13 cellular contexts compared by ENCODE assay signal in the genomic region with DNA sequence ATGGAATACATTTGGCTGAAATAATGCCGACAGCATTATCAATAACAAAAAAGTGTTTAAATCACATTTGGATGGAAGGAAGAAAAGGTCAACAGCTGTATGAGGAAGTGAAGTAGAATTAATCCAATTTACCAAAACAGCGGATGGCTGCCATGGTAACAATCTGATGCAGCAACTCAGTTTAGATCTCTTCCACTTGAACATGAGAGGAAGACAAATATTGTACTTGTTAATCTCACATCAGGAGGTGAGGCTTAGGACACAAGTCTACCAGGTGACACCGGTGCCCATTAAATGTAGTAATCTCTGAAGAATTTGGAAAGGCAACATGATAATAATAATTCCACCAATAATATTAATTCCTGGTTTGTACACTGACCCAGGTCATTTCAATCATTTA. TPM values are rescaled to one million over a fixed set of nuclear protein-coding genes. Genes with fewer than 3 reads are reported as not detected.
DNase-seq lines count a peak whose midpoint lies in the region; ATAC-seq and TF ChIP-seq lines count a peak whose summit lies in the region.
"Had no signal": no experiment of that assay in that cellular context is flagged by ENCODE, and none has a peak within 500 bp of the region (broad histone marks: within the 10 kb centered on the region; RNA-seq: fewer than 3 reads in every experiment).

No MANE protein-coding gene starts in this region.

- H3K36me3 Mint-ChIP-seq in T-helper 17 cell (ENCODE audit: low read depth) (no peaks in the 10 kb centered on the region), nephron progenitor cell (ENCODE audit: low read depth) (peaks cover 1% of the 10 kb centered on the region)
- H3K36me3 Mint-ChIP-seq in stimulated activated memory B cell treated with anti-CD40 and anti-IgM and Interleukin-4, amounts not matched to agents 10 μg/mL and 1 μg/mL and 100 μg/mL, for 72 hours, result no peaks in the 10 kb centered on the region
- H3K36me3 Mint-ChIP-seq: CD4-positive, CD25-positive, alpha-beta regulatory T cell had no signal

- ATAC-seq in T-helper 17 cell, result no peak
- no peak for ATAC-seq in stimulated activated memory B cell treated with anti-CD40 and anti-IgM and Interleukin-4, amounts not matched to agents 10 μg/mL and 1 μg/mL and 100 μg/mL, for 72 hours
- ATAC-seq: gastroesophageal sphincter had no signal

- H3K4me2 ChIP-seq in smooth muscle cell, result no peak overlapping the region

- H3K4me3 ChIP-seq in LNCaP clone FGC (ENCODE audit: low read depth, low read length), result peak overlapping the region; percentile 60
- peak overlapping the region; percentile 18 for H3K4me3 ChIP-seq in endocrine pancreas (ENCODE audit: control insufficient read depth, insufficient read depth, low read length)
- H3K4me3 ChIP-seq in smooth muscle cell, result peak overlapping the region; percentile 47
- H3K4me3 ChIP-seq: gastroesophageal sphincter, thoracic aorta had no signal

- H3K27me3 ChIP-seq in endocrine pancreas (ENCODE audit: control insufficient read depth, insufficient read depth, low read length) (peaks cover 22% of the 10 kb centered on the region), smooth muscle cell (ENCODE audit: low read depth) (peaks cover 64% of the 10 kb centered on the region)

- H3K4me1 Mint-ChIP-seq in T-helper 17 cell (no peaks in the 10 kb centered on the region), nephron progenitor cell (peaks cover 13% of the 10 kb centered on the region)
- no peaks in the 10 kb centered on the region for H3K4me1 Mint-ChIP-seq in stimulated activated memory B cell treated with anti-CD40 and anti-IgM and Interleukin-4, amounts not matched to agents 10 μg/mL and 1 μg/mL and 100 μg/mL, for 72 hours
- H3K4me1 Mint-ChIP-seq: activated CD4-positive, alpha-beta T cell treated with anti-CD3 and anti-CD28 coated beads, Interleukin-2, amount 10 ng/mL, durations not matched to agents 24 days and 14 days; CD4-positive, CD25-positive, alpha-beta regulatory T cell had no signal

- H3K27me3 Mint-ChIP-seq in T-helper 17 cell (peaks cover 22% of the 10 kb centered on the region), nephron progenitor cell (ENCODE audit: low read depth, poor library complexity) (peaks cover 70% of the 10 kb centered on the region)
- H3K27me3 Mint-ChIP-seq in stimulated activated memory B cell treated with anti-CD40 and anti-IgM and Interleukin-4, amounts not matched to agents 10 μg/mL and 1 μg/mL and 100 μg/mL, for 72 hours, result peaks cover 47% of the 10 kb centered on the region

- no peaks in the 10 kb centered on the region for H4K20me1 ChIP-seq in smooth muscle cell (ENCODE audit: low read depth)

- peaks cover 8% of the 10 kb centered on the region for H3K4me1 ChIP-seq in endocrine pancreas (ENCODE audit: control insufficient read depth, insufficient read depth, low read length)
- H3K4me1 ChIP-seq in smooth muscle cell (ENCODE audit: low read depth), result peaks cover 10% of the 10 kb centered on the region

- H3K9ac ChIP-seq in endocrine pancreas (ENCODE audit: control insufficient read depth, insufficient read depth, low read length), result no peak overlapping the region
- no peak overlapping the region for H3K9ac ChIP-seq in smooth muscle cell (ENCODE audit: low read depth)

- H2AFZ ChIP-seq in smooth muscle cell (ENCODE audit: low read depth), result no peak overlapping the region

- WGBS in smooth muscle cell (ENCODE audit: low lambda C conversion rate), result 96% methylated on average over 3 of the region's 3 CpGs

- TF ChIP-seq CTCF in LNCaP clone FGC (IDR thresholded peaks at IDR 0.05; ENCODE audit: control insufficient read depth, extremely low read depth, insufficient read depth), result no peak
- TF ChIP-seq CTCF in smooth muscle cell (IDR thresholded peaks at IDR 0.05; ENCODE audit: borderline replicate concordance, insufficient read depth, poor library complexity, severe bottlenecking), result no peak
- TF ChIP-seq CTCF in nephron progenitor cell (IDR thresholded peaks at IDR 0.05), result no peak

- peaks cover 11% of the 10 kb centered on the region for H3K9me3 Mint-ChIP-seq in nephron progenitor cell
- no peaks in the 10 kb centered on the region for H3K9me3 Mint-ChIP-seq in stimulated activated memory B cell treated with anti-CD40 and anti-IgM and Interleukin-4, amounts not matched to agents 10 μg/mL and 1 μg/mL and 100 μg/mL, for 72 hours
- H3K9me3 Mint-ChIP-seq: activated CD4-positive, alpha-beta T cell treated with anti-CD3 and anti-CD28 coated beads, Interleukin-2, amount 10 ng/mL, durations not matched to agents 24 days and 14 days had no signal

- H3K36me3 ChIP-seq in endocrine pancreas (ENCODE audit: control insufficient read depth, insufficient read depth, low read length) (no peaks in the 10 kb centered on the region), smooth muscle cell (ENCODE audit: low read depth) (no peaks in the 10 kb centered on the region)
- H3K36me3 ChIP-seq: gastroesophageal sphincter, thoracic aorta had no signal

- H3F3A ChIP-seq in smooth muscle cell (ENCODE audit: low read depth), result no peaks in the 10 kb centered on the region

- H3K4me3 Mint-ChIP-seq in T-helper 17 cell (no peak overlapping the region), nephron progenitor cell (no peak overlapping the region)
- H3K4me3 Mint-ChIP-seq in stimulated activated memory B cell treated with anti-CD40 and anti-IgM and Interleukin-4, amounts not matched to agents 10 μg/mL and 1 μg/mL and 100 μg/mL, for 72 hours, result no peak overlapping the region
- H3K4me3 Mint-ChIP-seq: activated CD4-positive, alpha-beta T cell treated with anti-CD3 and anti-CD28 coated beads, Interleukin-2, amount 10 ng/mL, durations not matched to agents 24 days and 14 days; CD4-positive, CD25-positive, alpha-beta regulatory T cell had no signal

- H3K9me3 ChIP-seq in endocrine pancreas (ENCODE audit: control insufficient read depth, low read length) (peaks cover 2% of the 10 kb centered on the region), smooth muscle cell (replicated peaks; ENCODE audit: low read depth) (no peaks in the 10 kb centered on the region), T-helper 17 cell (ENCODE audit: control insufficient read depth, low read length, poor library complexity, severe bottlenecking) (no peaks in the 10 kb centered on the region)
- H3K9me3 ChIP-seq: gastroesophageal sphincter, thoracic aorta had no signal

- H3K27ac ChIP-seq in smooth muscle cell (ENCODE audit: low read depth), result no peak overlapping the region
- H3K27ac ChIP-seq: gastroesophageal sphincter, thoracic aorta had no signal

- DNase-seq in LNCaP clone FGC (ENCODE audit: low read depth) (peak; percentile 66), NCI-H345 (lab: John Stamatoyannopoulos, UW) (peak; percentile 60), smooth muscle cell (lab: John Stamatoyannopoulos, UW; ENCODE audit: unreplicated experiment) (no peak), T-helper 17 cell (no peak), nephron progenitor cell (no peak)
- DNase-seq: activated CD4-positive, alpha-beta T cell treated with anti-CD3 and anti-CD28 coated beads, Interleukin-2, amount 10 ng/mL, durations not matched to agents 24 days and 14 days; CD4-positive, CD25-positive, alpha-beta regulatory T cell; Kasumi-1; kidney had no signal

- no peaks in the 10 kb centered on the region for H3K79me2 ChIP-seq in smooth muscle cell (ENCODE audit: low read depth)

- H3K27ac Mint-ChIP-seq in T-helper 17 cell (no peak overlapping the region), nephron progenitor cell (no peak overlapping the region)
- no peak overlapping the region for H3K27ac Mint-ChIP-seq in stimulated activated memory B cell treated with anti-CD40 and anti-IgM and Interleukin-4, amounts not matched to agents 10 μg/mL and 1 μg/mL and 100 μg/mL, for 72 hours
- H3K27ac Mint-ChIP-seq: activated CD4-positive, alpha-beta T cell treated with anti-CD3 and anti-CD28 coated beads, Interleukin-2, amount 10 ng/mL, durations not matched to agents 24 days and 14 days; CD4-positive, CD25-positive, alpha-beta regulatory T cell had no signal

RNA-seq across cellular contexts. Expression of gene RASEF, which starts 2.4 kb away (rescaled TPM):
- total RNA-seq in smooth muscle cell (1.7 and 3.3 TPM in 2 replicates), T-helper 17 cell (not detected)
- polyA plus RNA-seq in smooth muscle cell, result 0.11 and 0.44 TPM in 2 replicates
- total RNA-seq: activated CD4-positive, alpha-beta T cell treated with anti-CD3 and anti-CD28 coated beads, Interleukin-2, amount 10 ng/mL, durations not matched to agents 24 days and 14 days; CD4-positive, CD25-positive, alpha-beta regulatory T cell had no signal
- polyA plus RNA-seq: CD4-positive, CD25-positive, alpha-beta regulatory T cell had no signal

Comparison
In these comparisons a context has a peak if more than half of its experiments do, and no peak if none do; other contexts are left out.
1. DNase-seq: peak in LNCaP clone FGC (single experiment) and NCI-H345 (single experiment); none in smooth muscle cell (single experiment), T-helper 17 cell (0 of 3) and nephron progenitor cell (single experiment).
2. Peak in every context shown above with its lines, with median percentiles within 50 percentile points of each other: H3K4me3 ChIP-seq.